15 cellular contexts compared by ENCODE assay signal in genomic region chr15:23548071-23548470, GRCh38. TPM values are rescaled to one million over a fixed set of nuclear protein-coding genes. Genes with fewer than 3 reads are reported as not detected.
A peak's percentile ranks its signal among the peaks of the same experiment; 100 is the strongest.
DNase-seq lines count a peak whose midpoint lies in the region; ATAC-seq and TF ChIP-seq lines count a peak whose summit lies in the region.
"Had no signal": no experiment of that assay in that cellular context is flagged by ENCODE, and none has a peak within 500 bp of the region (broad histone marks: within the 10 kb centered on the region; RNA-seq: fewer than 3 reads in every experiment).

No MANE protein-coding gene starts in this region.

- H2BK20ac ChIP-seq in H9 (ENCODE audit: low read depth, low read length, poor library complexity, severe bottlenecking): no peak overlapping the region

- H4K5ac ChIP-seq in H9 (ENCODE audit: insufficient read length, low read depth, low read length): no peak overlapping the region

- no peak overlapping the region for H3K23ac ChIP-seq in H9 (ENCODE audit: insufficient read length, low read depth, low read length)

- H3T11ph ChIP-seq in H9 (ENCODE audit: low read length): no peak overlapping the region

- CTCF ChIA-PET in activated naive CD4-positive, alpha-beta T cell treated with anti-CD3 and anti-CD28 coated beads for 36 hours (lab: Charles Lee): no interaction called here

- no peak overlapping the region for H4K8ac ChIP-seq in H9 (replicated peaks; ENCODE audit: insufficient read length, low read depth, low read length)

- H2BK12ac ChIP-seq in H9 (ENCODE audit: insufficient read length, low read depth, low read length): no peak overlapping the region

- H3K27ac ChIP-seq in VCaP (peak overlapping the region; percentile 74; the same call in 1 of the 2 replicates), H9 (ENCODE audit: insufficient read length, low read depth, low read length) (no peak overlapping the region)
- H3K27ac ChIP-seq: GM23248 had no signal

- H3K18ac ChIP-seq in H9 (ENCODE audit: insufficient read length, low read depth, low read length): no peak overlapping the region

- 0 out of 7 replicates have a peak overlapping the region, but pooled peaks of 1 of the 3 experiments have one; percentile 44 for H3K27ac Mint-ChIP-seq in H9
- H3K27ac Mint-ChIP-seq in activated naive CD4-positive, alpha-beta T cell treated with anti-CD3 and anti-CD28 coated beads for 36 hours: no peak overlapping the region
- H3K27ac Mint-ChIP-seq: CD4-positive, CD25-positive, alpha-beta regulatory T cell; CD8-positive, alpha-beta memory T cell had no signal

- peaks cover 60 to 76% of the 10 kb centered on the region in 2 experiments for H3K9me3 Mint-ChIP-seq in H9
- H3K9me3 Mint-ChIP-seq in activated naive CD4-positive, alpha-beta T cell treated with anti-CD3 and anti-CD28 coated beads for 36 hours: no peaks in the 10 kb centered on the region

- H3K27me3 Mint-ChIP-seq in H9 (ENCODE audit: low read depth): no peaks in the 10 kb centered on the region; the same call in none of the 2 replicates
- peaks cover 2% of the 10 kb centered on the region for H3K27me3 Mint-ChIP-seq in activated naive CD4-positive, alpha-beta T cell treated with anti-CD3 and anti-CD28 coated beads for 36 hours (ENCODE audit: low read depth)
- H3K27me3 Mint-ChIP-seq: CD4-positive, CD25-positive, alpha-beta regulatory T cell had no signal

- no peaks in the 10 kb centered on the region for H4K20me1 ChIP-seq in H9 (ENCODE audit: control insufficient read depth, insufficient read depth, insufficient read length)

- peaks cover 15% of the 10 kb centered on the region for H3K9me3 ChIP-seq in H9 (ENCODE audit: control insufficient read depth, low read depth, low read length)
- H3K9me3 ChIP-seq: BE2C, Caco-2 had no signal

- no peak overlapping the region for H2AK5ac ChIP-seq in H9 (ENCODE audit: insufficient read length, low read length)

- H3K36me3 Mint-ChIP-seq in H9 (ENCODE audit: insufficient read depth in 1 of 3, low read depth in 3 of 3): no peaks in the 10 kb centered on the region; a peak in 1 of 7 replicates
- H3K36me3 Mint-ChIP-seq in activated naive CD4-positive, alpha-beta T cell treated with anti-CD3 and anti-CD28 coated beads for 36 hours (ENCODE audit: low read depth): no peaks in the 10 kb centered on the region
- H3K36me3 Mint-ChIP-seq: CD4-positive, CD25-positive, alpha-beta regulatory T cell; CD8-positive, alpha-beta memory T cell had no signal

- DNase-seq in NCI-H526 (lab: John Stamatoyannopoulos, UW) (peak; percentile 58 to 79), pons (ENCODE audit: low spot score) (peak; percentile 66), H9 (no peak), cerebellum (ENCODE audit: low spot score) (no peak)
- no peak for DNase-seq in activated naive CD4-positive, alpha-beta T cell treated with anti-CD3 and anti-CD28 coated beads for 36 hours
- DNase-seq: BE2C; C1 segment of cervical spinal cord; Caco-2; CD4-positive, CD25-positive, alpha-beta regulatory T cell; CD8-positive, alpha-beta memory T cell; GM23248; HCEC 1CT; IMR-90 had no signal

- no peaks in the 10 kb centered on the region for H3K79me2 ChIP-seq in H9 (ENCODE audit: insufficient read depth, low read length)

- no peak overlapping the region for H3K56ac ChIP-seq in H9 (ENCODE audit: insufficient read length, low read depth, low read length)

- no peak overlapping the region for H3K9ac ChIP-seq in H9 (ENCODE audit: extremely low read depth, insufficient read length, low read length)
- H3K9ac ChIP-seq: GM23248 had no signal

- no peak overlapping the region for H3K4ac ChIP-seq in H9 (ENCODE audit: low read depth, low read length)

- H2AFZ ChIP-seq in H9 (ENCODE audit: low read length): no peak overlapping the region
- H2AFZ ChIP-seq: GM23248 had no signal

- no peaks in the 10 kb centered on the region for H3K27me3 ChIP-seq in H9 (ENCODE audit: insufficient read depth, low read length)
- H3K27me3 ChIP-seq: BE2C had no signal

- no peak for ATAC-seq in HG02884 (IDR thresholded peaks at IDR 0.05; ENCODE audit: unreplicated experiment)

- H2BK5ac ChIP-seq in H9 (ENCODE audit: insufficient read length, low read length): no peak overlapping the region

- H2BK15ac ChIP-seq in H9 (ENCODE audit: low read depth, low read length): no peak overlapping the region

- no peaks in the 10 kb centered on the region for H3K4me1 Mint-ChIP-seq in H9
- no peaks in the 10 kb centered on the region for H3K4me1 Mint-ChIP-seq in activated naive CD4-positive, alpha-beta T cell treated with anti-CD3 and anti-CD28 coated beads for 36 hours (ENCODE audit: low read depth)
- H3K4me1 Mint-ChIP-seq: CD4-positive, CD25-positive, alpha-beta regulatory T cell; CD8-positive, alpha-beta memory T cell had no signal

- H3K14ac ChIP-seq in H9 (ENCODE audit: insufficient read depth, low read length): no peak overlapping the region

- H3K23me2 ChIP-seq in H9 (ENCODE audit: insufficient read length, low read depth, low read length, poor library complexity, severe bottlenecking): no peaks in the 10 kb centered on the region

- no peak overlapping the region for H3K4me2 ChIP-seq in H9 (ENCODE audit: insufficient read depth, insufficient read length, low read length)

- H3K79me1 ChIP-seq in H9 (ENCODE audit: insufficient read depth, low read depth, low read length, poor library complexity, severe bottlenecking): no peaks in the 10 kb centered on the region

- intact Hi-C loops in activated naive CD4-positive, alpha-beta T cell treated with anti-CD3 and anti-CD28 coated beads for 36 hours (cut with micrococcal nuclease): no loop called here

- H3K4me1 ChIP-seq in H9 (ENCODE audit: insufficient read depth, low read length): no peaks in the 10 kb centered on the region
- H3K4me1 ChIP-seq: BE2C, Caco-2 had no signal

- no peak overlapping the region for H2BK120ac ChIP-seq in H9 (ENCODE audit: low read depth, low read length, poor library complexity, severe bottlenecking)

- no CpG with 5 or more reads among the region's 3 CpGs for WGBS in H9 (ENCODE audit: extremely low coverage, insufficient read length, low lambda C conversion rate)

- H4K91ac ChIP-seq in H9 (ENCODE audit: insufficient read length, low read depth, low read length): no peak overlapping the region

- no peak overlapping the region for H3K4me3 Mint-ChIP-seq in H9
- H3K4me3 Mint-ChIP-seq in activated naive CD4-positive, alpha-beta T cell treated with anti-CD3 and anti-CD28 coated beads for 36 hours: no peak overlapping the region
- H3K4me3 Mint-ChIP-seq: CD4-positive, CD25-positive, alpha-beta regulatory T cell; CD8-positive, alpha-beta memory T cell had no signal

- TF ChIP-seq CTCF in VCaP (conservative IDR thresholded peaks at IDR 0.05) (no peak), H9 (conservative IDR thresholded peaks at IDR 0.05) (no peak)

RNA-seq across cellular contexts. Expression of gene MKRN3, which starts 17.4 kb away (rescaled TPM):
- total RNA-seq in H9 (2021): not detected in 2 replicates
- 1 to 10 TPM; 2.5 to 3.2 TPM for total RNA-seq in activated naive CD4-positive, alpha-beta T cell treated with anti-CD3 and anti-CD28 coated beads for 36 hours
- total RNA-seq in cerebellum: 30.7 TPM

Comparison
In these comparisons a context has a peak if more than half of its experiments do, and no peak if none do; other contexts are left out.
1. DNase-seq: peak in NCI-H526 (2 of 2) and pons (single experiment); none in H9 (single experiment), activated naive CD4-positive, alpha-beta T cell treated with anti-CD3 and anti-CD28 coated beads for 36 hours (single experiment) and cerebellum (single experiment).